Comparison of ENCODE assay signal across 23 cellular contexts in the genomic region with DNA sequence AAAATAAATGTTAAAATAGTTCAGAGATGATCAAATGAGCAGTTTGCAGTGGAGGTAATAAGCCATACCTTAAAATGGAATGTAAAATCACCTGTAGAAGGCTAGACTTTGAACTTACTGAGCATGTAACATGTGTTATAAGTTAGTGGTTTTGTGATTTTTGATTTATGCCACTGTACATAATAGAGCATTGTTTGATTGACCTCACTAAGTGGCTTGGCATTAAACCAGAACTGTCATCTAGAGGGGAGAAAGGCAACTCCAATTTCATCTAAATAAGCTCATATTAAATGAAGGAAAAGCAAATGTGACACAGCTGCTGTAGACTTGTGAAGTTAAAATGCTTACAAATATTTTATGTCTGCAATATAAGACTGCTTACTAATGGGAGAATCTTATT.
DNase-seq lines count a peak whose midpoint lies in the region; ATAC-seq, FAIRE-seq and TF ChIP-seq lines count a peak whose summit lies in the region.
"Had no signal": no experiment of that assay in that cellular context is flagged by ENCODE, and none has a peak within 500 bp of the region (broad histone marks: within the 10 kb centered on the region; RNA-seq: fewer than 3 reads in every experiment).

No MANE protein-coding gene starts in this region.

- TF ChIP-seq RAD21 in Ishikawa (IDR thresholded peaks at IDR 0.05; ENCODE audit: low read depth): no peak

- no peaks in the 10 kb centered on the region for H3K36me3 ChIP-seq in small intestine (ENCODE audit: control insufficient read depth in 2 of 2, insufficient read depth in 2 of 2, low read length in 2 of 2)
- H3K36me3 ChIP-seq: gastroesophageal sphincter had no signal

- no peak overlapping the region for H3K4me3 ChIP-seq in small intestine (ENCODE audit: low read depth in 1 of 2, low read length in 2 of 2)
- H3K4me3 ChIP-seq: dorsolateral prefrontal cortex, gastroesophageal sphincter, K562 had no signal

- FAIRE-seq in small intestine (lab: Jason Lieb, UNC): no peak
- FAIRE-seq: K562 had no signal

- H3K4me1 ChIP-seq in small intestine (ENCODE audit: control insufficient read depth in 2 of 2, insufficient read depth in 1 of 2, low read depth in 1 of 2, low read length in 1 of 2): no peaks in the 10 kb centered on the region
- H3K4me1 ChIP-seq: Caco-2, gastroesophageal sphincter had no signal

- no peaks in the 10 kb centered on the region for H3K9me3 ChIP-seq in small intestine (ENCODE audit: control insufficient read depth, low read depth)
- H3K9me3 ChIP-seq: Caco-2, gastroesophageal sphincter had no signal

- TF ChIP-seq EP300 in Ishikawa (IDR thresholded peaks at IDR 0.05; ENCODE audit: borderline replicate concordance): no peak

- DNase-seq in NCI-H1930 (lab: John Stamatoyannopoulos, UW): peak; percentile 19 to 59
- DNase-seq in RPMI7951 (ENCODE audit: low read depth): peak; percentile 29
- DNase-seq in left kidney (ENCODE audit: low read depth, low spot score): peak; percentile 32
- no peak for DNase-seq in small intestine
- no peak for DNase-seq in amygdala (lab: John Stamatoyannopoulos, UW)
- no peak for DNase-seq in islet precursor cell
- DNase-seq: activated CD4-positive, alpha-beta T cell treated with anti-CD3 and anti-CD28 coated beads, Interleukin-2, amount 50 U/mL, for 1 hour; activated gamma-delta T cell treated with Interleukin-2 at 50 U/mL for 16 hours; Caco-2; caudate nucleus; dorsolateral prefrontal cortex; NCI-H2227 treated with DMSO at 0.1 percent for 48 hours; nephron progenitor cell; posterior cingulate gyrus; stimulated activated CD4-positive, alpha-beta T cell treated with anti-CD3 and anti-CD28 coated beads, Interleukin-2, amount 100 ng/mL, for 24 hours; stimulated activated naive CD8-positive, alpha-beta T cell treated with anti-CD3 and anti-CD28 coated beads, Interleukin-15, amount 100 ng/mL, for 72 hours; trophoblast cell had no signal

- no peaks in the 10 kb centered on the region for H3K27me3 ChIP-seq in small intestine (ENCODE audit: control insufficient read depth in 2 of 2, insufficient read depth in 2 of 2, low read length in 2 of 2)
- H3K27me3 ChIP-seq: dorsolateral prefrontal cortex, gastroesophageal sphincter had no signal

- ATAC-seq in GM18502 (IDR thresholded peaks at IDR 0.05; ENCODE audit: poor library complexity, unreplicated experiment): no peak
- ATAC-seq: gastroesophageal sphincter; K562; Right ventricle myocardium inferior; stimulated activated naive CD8-positive, alpha-beta T cell treated with anti-CD3 and anti-CD28 coated beads, Interleukin-15, amount 100 ng/mL, for 72 hours had no signal

- no peak overlapping the region for H3K27ac ChIP-seq in small intestine (ENCODE audit: low read depth in 1 of 2, low read length in 1 of 2)
- H3K27ac ChIP-seq: epithelial cell of prostate, gastroesophageal sphincter had no signal

TF ChIP-seq in Ishikawa, 13 proteins besides CTCF, POLR2A, EP300 and RAD21:
- TF ChIP-seq ZBTB7A (IDR thresholded peaks at IDR 0.05; ENCODE audit: low read depth) (no peak), TEAD4 (IDR thresholded peaks at IDR 0.05) (no peak), NFIC (IDR thresholded peaks at IDR 0.05) (peak; percentile 34; the same call in 1 of the 2 replicates)
TF ChIP-seq in Ishikawa: peak in this region for 1.

Comparison
In these comparisons a context has a peak if more than half of its experiments do, and no peak if none do; other contexts are left out.
1. DNase-seq: peak in NCI-H1930 (2 of 2), RPMI7951 (single experiment) and left kidney (single experiment); none in small intestine (single experiment), amygdala (0 of 56) and islet precursor cell (single experiment).